ENCODE assay signal across 8 cellular contexts in genomic region chr6:17705778-17706579, GRCh38. TPM values are rescaled to one million over a fixed set of nuclear protein-coding genes. Genes with fewer than 3 reads are reported as not detected.
DNase-seq lines count a peak whose midpoint lies in the region; ATAC-seq and TF ChIP-seq lines count a peak whose summit lies in the region.

No MANE protein-coding gene starts in this region.

- POLR2A ChIA-PET in CD8-positive, alpha-beta T cell (lab: Charles Lee), result interaction anchor here (0.6 to 3.8 kb wide), 6 partner anchors 14 to 117 kb away, joined by 3 to 47 read pairs (median 3); partner anchors contain the start of gene FAM8A1

- ATAC-seq in CD8-positive, alpha-beta T cell, result peak; percentile 58
- ATAC-seq in GM19351 (IDR thresholded peaks at IDR 0.05; ENCODE audit: unreplicated experiment), result peak; percentile 60
- ATAC-seq in HG03469 (IDR thresholded peaks at IDR 0.05; ENCODE audit: unreplicated experiment), result peak; percentile 48

- H3K27me3 Mint-ChIP-seq in CD8-positive, alpha-beta T cell (ENCODE audit: low read depth), result no peaks in the 10 kb centered on the region
- no peaks in the 10 kb centered on the region for H3K27me3 Mint-ChIP-seq in neural crest cell (ENCODE audit: low read depth)

- peaks cover 64% of the 10 kb centered on the region for H3K79me2 ChIP-seq in OCI-LY3 (ENCODE audit: low read length)

- peaks cover 18% of the 10 kb centered on the region for H4K20me1 ChIP-seq in OCI-LY3 (ENCODE audit: insufficient read depth, low read length)

- H3K9me3 ChIP-seq in CD8-positive, alpha-beta T cell (ENCODE audit: low read length), result no peaks in the 10 kb centered on the region
- no peaks in the 10 kb centered on the region for H3K9me3 ChIP-seq in OCI-LY3 (ENCODE audit: insufficient read depth, low read length)
- H3K9me3 ChIP-seq in suprapubic skin, result no peaks in the 10 kb centered on the region

- peak overlapping the region; percentile 96 for H3K27ac Mint-ChIP-seq in CD8-positive, alpha-beta T cell
- H3K27ac Mint-ChIP-seq in neural crest cell (ENCODE audit: unreplicated experiment), result peak overlapping the region; percentile 98

- TF ChIP-seq POLR2A in suprapubic skin (IDR thresholded peaks at IDR 0.05), result no peak

- WGBS in suprapubic skin, result 0% methylated on average over 25 of the region's 58 CpGs

- H3K36me3 ChIP-seq in CD8-positive, alpha-beta T cell (ENCODE audit: insufficient read depth, low read length), result no peaks in the 10 kb centered on the region
- H3K36me3 ChIP-seq in OCI-LY3 (replicated peaks; ENCODE audit: low read depth, low read length) (peaks cover 11% of the 10 kb centered on the region), suprapubic skin (no peaks in the 10 kb centered on the region)

- TF ChIP-seq CTCF in CD8-positive, alpha-beta T cell (IDR thresholded peaks at IDR 0.05), result no peak
- TF ChIP-seq CTCF in OCI-LY3 (IDR thresholded peaks at IDR 0.05; ENCODE audit: low read depth, low read length) (peak; percentile 44), neural crest cell (conservative IDR thresholded peaks at IDR 0.05) (peak; percentile 25), suprapubic skin (IDR thresholded peaks at IDR 0.05) (no peak)

- intact Hi-C loops in CD8-positive, alpha-beta T cell (cut with DNase I, micrococcal nuclease), result loop anchor here (1.0 to 10.0 kb wide), 11 partner anchors 99 to 1581 kb away; partner anchors contain the start of genes ATXN1 (in 2 of the 2), DEK (in 2 of the 2), FAM8A1 (in 2 of the 2) and KDM1B (in 2 of the 2)

- DNase-seq in CD8-positive, alpha-beta T cell, result peak; percentile 63 to 88 (median 78)
- DNase-seq in activated T-cell treated with anti-CD3 and anti-CD28 coated beads, Interleukin-2, amount 50 U/mL, for 48 hours, result peak; percentile 89 to 92
- DNase-seq in fibroblast of peridontal ligament (ENCODE audit: extremely low read depth) (peak; percentile 57), neural crest cell (ENCODE audit: low read depth, low spot score) (peak; percentile 48), suprapubic skin (ENCODE audit: low spot score in 2 of 2) (peak in 1 of 2 donors; percentile 84)

- peaks cover 3% of the 10 kb centered on the region for H3K36me3 Mint-ChIP-seq in CD8-positive, alpha-beta T cell
- H3K36me3 Mint-ChIP-seq in neural crest cell (ENCODE audit: low read depth), result peaks cover 3% of the 10 kb centered on the region

- no peaks in the 10 kb centered on the region for H3K27me3 ChIP-seq in CD8-positive, alpha-beta T cell (ENCODE audit: insufficient read depth, low read length)
- H3K27me3 ChIP-seq in OCI-LY3 (ENCODE audit: low read depth, low read length), result no peaks in the 10 kb centered on the region
- H3K27me3 ChIP-seq in suprapubic skin, result no peaks in the 10 kb centered on the region

- H3K9me3 Mint-ChIP-seq in CD8-positive, alpha-beta T cell, result no peaks in the 10 kb centered on the region
- H3K9me3 Mint-ChIP-seq in neural crest cell, result no peaks in the 10 kb centered on the region

- peak overlapping the region; percentile 96 for H3K4me3 ChIP-seq in CD8-positive, alpha-beta T cell (ENCODE audit: low read depth, low read length)
- peak overlapping the region; percentile 97 for H3K4me3 ChIP-seq in OCI-LY3 (ENCODE audit: low read length)
- H3K4me3 ChIP-seq in suprapubic skin, result peak overlapping the region; percentile 61

- no peak overlapping the region for H2AFZ ChIP-seq in OCI-LY3 (ENCODE audit: low read depth, low read length)

- H3K4me3 Mint-ChIP-seq in CD8-positive, alpha-beta T cell, result peak overlapping the region; percentile 88
- peak overlapping the region; percentile 91 for H3K4me3 Mint-ChIP-seq in neural crest cell

- CTCF ChIA-PET in CD8-positive, alpha-beta T cell (lab: Charles Lee), result interaction anchor here (1.4 to 3.2 kb wide), 3 partner anchors 8 to 122 kb away, joined by 3 to 13 read pairs (median 11); no protein-coding TSS in a partner anchor

- H3K4me1 ChIP-seq in CD8-positive, alpha-beta T cell (ENCODE audit: insufficient read depth, low read length), result peaks cover 41% of the 10 kb centered on the region
- H3K4me1 ChIP-seq in OCI-LY3 (ENCODE audit: low read length) (peaks cover 30% of the 10 kb centered on the region), suprapubic skin (peaks cover 38% of the 10 kb centered on the region)

- H3K4me1 Mint-ChIP-seq in CD8-positive, alpha-beta T cell (ENCODE audit: low read depth), result peaks cover 45% of the 10 kb centered on the region
- peaks cover 16% of the 10 kb centered on the region for H3K4me1 Mint-ChIP-seq in neural crest cell

- no peak for TF ChIP-seq EP300 in suprapubic skin (IDR thresholded peaks at IDR 0.05)

- peak overlapping the region; percentile 99 for H3K9ac ChIP-seq in OCI-LY3 (ENCODE audit: low read length)

- peak overlapping the region; percentile 99 for H3K27ac ChIP-seq in CD8-positive, alpha-beta T cell (ENCODE audit: low read depth, low read length)
- H3K27ac ChIP-seq in OCI-LY3 (ENCODE audit: low read length) (peak overlapping the region; percentile 97), suprapubic skin (peak overlapping the region; percentile 97)

- H3K4me2 ChIP-seq in OCI-LY3 (ENCODE audit: low read length), result peak overlapping the region; percentile 48

RNA-seq across cellular contexts. Expression of gene NUP153, which starts 0.7 kb away (rescaled TPM):
- 10 to 100 TPM; 76.4 to 77.7 TPM for total RNA-seq in CD8-positive, alpha-beta T cell
- 74.6 and 78.7 TPM in 2 replicates for total RNA-seq in neural crest cell
- 10 to 100 TPM; 38.6 to 46.0 (median 42.5) TPM for total RNA-seq in suprapubic skin

Comparison
In these comparisons a context has a peak if more than half of its experiments do, and no peak if none do; other contexts are left out.
1. CTCF ChIP-seq: peak in OCI-LY3 (single experiment) and neural crest cell (single experiment); none in CD8-positive, alpha-beta T cell (single experiment) and suprapubic skin (0 of 2).
2. Peak in every context shown above with its lines, with median percentiles within 50 percentile points of each other: ATAC-seq, H3K27ac ChIP-seq and H3K4me3 ChIP-seq.